ENCODE assay signal across 9 cellular contexts in genomic region chr2:26001743-26002341, GRCh38. TPM values are rescaled to one million over a fixed set of nuclear protein-coding genes. Genes with fewer than 3 reads are reported as not detected.
DNase-seq lines count a peak whose midpoint lies in the region; ATAC-seq and TF ChIP-seq lines count a peak whose summit lies in the region.
"Had no signal": no experiment of that assay in that cellular context is flagged by ENCODE, and none has a peak within 500 bp of the region (broad histone marks: within the 10 kb centered on the region; RNA-seq: fewer than 3 reads in every experiment).

No MANE protein-coding gene starts in this region.

- no peak for DNase-seq in mammary epithelial cell
- DNase-seq in right lobe of liver, result peak; percentile 64 to 84 (median 75)
- no peak for DNase-seq in retina
- no peak for DNase-seq in activated gamma-delta T cell (lab: John Stamatoyannopoulos, UW)
- no peak for DNase-seq in Calu3
- DNase-seq: activated T-cell treated with anti-CD3 and anti-CD28 coated beads, Interleukin-2, amount 50 U/mL, for 1 hour had no signal

- H3K9me2 ChIP-seq in Loucy (replicated peaks; ENCODE audit: low read depth, low read length), result no peaks in the 10 kb centered on the region

- H4K20me1 ChIP-seq in Loucy (ENCODE audit: insufficient read depth, low read length, poor library complexity, severe bottlenecking) (no peaks in the 10 kb centered on the region), mammary epithelial cell (ENCODE audit: insufficient read depth, low read length) (no peaks in the 10 kb centered on the region)

- ATAC-seq in right lobe of liver (peak; percentile 19 to 65 (median 54)), GM19452 (IDR thresholded peaks at IDR 0.05; ENCODE audit: unreplicated experiment) (no peak)

- H3K27ac Mint-ChIP-seq in Calu3 (ENCODE audit: unreplicated experiment), result no peak overlapping the region

- dilution Hi-C loops in mammary epithelial cell (cut with HindIII; ENCODE audit: low sequenced_read_pairs), result no loop called here

- no peak overlapping the region for H3K4me3 Mint-ChIP-seq in Calu3 (ENCODE audit: low read depth, unreplicated experiment)

- H3K27ac ChIP-seq in mammary epithelial cell (ENCODE audit: insufficient read depth, low read depth, low read length), result peak overlapping the region; percentile 37
- H3K27ac ChIP-seq in right lobe of liver, result peak overlapping the region in 1 of 3 donors; percentile 1
- H3K27ac ChIP-seq in thymus (ENCODE audit: low read depth), result peak overlapping the region; percentile 15

- no peaks in the 10 kb centered on the region for H3K27me3 Mint-ChIP-seq in Calu3 (ENCODE audit: unreplicated experiment)

- CTCF ChIA-PET in mammary epithelial cell (lab: Charles Lee; ENCODE audit: low non-redundant PET) (no interaction called here), Calu3 (lab: Charles Lee) (interaction anchor here (1.8 kb wide), 1 partner anchor 34 kb away, joined by 9 read pairs; no protein-coding TSS in a partner anchor)

- peaks cover 17% of the 10 kb centered on the region for H3K4me1 ChIP-seq in Loucy (ENCODE audit: insufficient read depth, low read length, poor library complexity, severe bottlenecking)
- H3K4me1 ChIP-seq in mammary epithelial cell (ENCODE audit: insufficient read depth, low read length), result peaks cover 23% of the 10 kb centered on the region
- H3K4me1 ChIP-seq in right lobe of liver, result peaks cover 0 to 26% (median 2%) of the 10 kb centered on the region in 4 donors
- no peaks in the 10 kb centered on the region for H3K4me1 ChIP-seq in thymus (ENCODE audit: control insufficient read depth, insufficient read depth, low read length)

- TF ChIP-seq CTCF in Loucy (conservative IDR thresholded peaks at IDR 0.05; ENCODE audit: low read length) (no peak), mammary epithelial cell (conservative IDR thresholded peaks at IDR 0.05 in 1 of 2, IDR thresholded peaks at IDR 0.05 in 1 of 2; ENCODE audit: extremely low read depth in 1 of 2, insufficient read depth in 1 of 2, low read depth in 1 of 2, low read length in 2 of 2) (no peak), right lobe of liver (IDR thresholded peaks at IDR 0.05) (no peak), Calu3 (IDR thresholded peaks at IDR 0.05; ENCODE audit: unreplicated experiment) (no peak)

- no peak for TF ChIP-seq POLR2A in right lobe of liver (IDR thresholded peaks at IDR 0.05)

- H2AFZ ChIP-seq in Loucy (ENCODE audit: low read length), result no peak overlapping the region
- H2AFZ ChIP-seq in mammary epithelial cell (ENCODE audit: low read depth, low read length), result peak overlapping the region; percentile 74

- in situ Hi-C loops in mammary epithelial cell (cut with MboI; ENCODE audit: low sequenced_read_pairs in 2 of 2), result no loop called here

- H3K4me3 ChIP-seq in Loucy (ENCODE audit: low read length, poor library complexity, severe bottlenecking) (no peak overlapping the region), mammary epithelial cell (replicated peaks in 1 of 3; ENCODE audit: insufficient read depth in 1 of 3, low read depth in 2 of 3, low read length in 3 of 3) (no peak overlapping the region), right lobe of liver (no peak overlapping the region), thymus (ENCODE audit: low read length) (no peak overlapping the region)

- H3K9ac ChIP-seq in Loucy (ENCODE audit: low read depth, low read length, poor library complexity, severe bottlenecking) (no peak overlapping the region), mammary epithelial cell (ENCODE audit: insufficient read depth, low read length) (peak overlapping the region; percentile 1)

- no peaks in the 10 kb centered on the region for H3K9me3 ChIP-seq in Loucy (ENCODE audit: insufficient read depth, low read depth, low read length)
- no peaks in the 10 kb centered on the region for H3K9me3 ChIP-seq in mammary epithelial cell (replicated peaks; ENCODE audit: insufficient read depth, low read length)
- H3K9me3 ChIP-seq in right lobe of liver, result no peaks in the 10 kb centered on the region
- no peaks in the 10 kb centered on the region for H3K9me3 ChIP-seq in thymus (ENCODE audit: control insufficient read depth)

- H3K36me3 ChIP-seq in Loucy (ENCODE audit: insufficient read depth, low read length), result no peaks in the 10 kb centered on the region
- H3K36me3 ChIP-seq in mammary epithelial cell (ENCODE audit: insufficient read depth, low read length), result no peaks in the 10 kb centered on the region
- no peaks in the 10 kb centered on the region for H3K36me3 ChIP-seq in right lobe of liver
- no peaks in the 10 kb centered on the region for H3K36me3 ChIP-seq in thymus (ENCODE audit: control insufficient read depth, insufficient read depth)

- H3F3A ChIP-seq in Loucy (ENCODE audit: low read depth), result no peaks in the 10 kb centered on the region

- peaks cover 57% of the 10 kb centered on the region for H3K4me1 Mint-ChIP-seq in Calu3 (ENCODE audit: low read depth, unreplicated experiment)

- H3K27me3 ChIP-seq in Loucy (ENCODE audit: insufficient read depth, low read length, poor library complexity, severe bottlenecking) (no peaks in the 10 kb centered on the region), mammary epithelial cell (ENCODE audit: insufficient read depth, low read length) (no peaks in the 10 kb centered on the region), right lobe of liver (no peaks in the 10 kb centered on the region), thymus (ENCODE audit: control insufficient read depth, insufficient read depth) (no peaks in the 10 kb centered on the region)

- H3K9me3 Mint-ChIP-seq in Calu3 (ENCODE audit: low read depth, unreplicated experiment), result no peaks in the 10 kb centered on the region

- H3K4me2 ChIP-seq in Loucy (ENCODE audit: low read depth, low read length, poor library complexity, severe bottlenecking), result peak overlapping the region; percentile 14
- no peak overlapping the region for H3K4me2 ChIP-seq in mammary epithelial cell (ENCODE audit: insufficient read depth, low read depth, low read length)

- intact Hi-C loops in mammary epithelial cell (cut with micrococcal nuclease), result no loop called here
- intact Hi-C loops in right lobe of liver (cut with DNase I), result no loop called here
- intact Hi-C loops in Calu3 (cut with micrococcal nuclease; ENCODE audit: unreplicated experiment), result no loop called here

- peaks cover 10% of the 10 kb centered on the region for H3K36me3 Mint-ChIP-seq in Calu3 (ENCODE audit: insufficient read depth, unreplicated experiment)

- 12% methylated on average over 3 of the region's 4 CpGs for WGBS in mammary epithelial cell (ENCODE audit: low coverage, missing lambda C conversion rate)
- WGBS in right lobe of liver (ENCODE audit: insufficient coverage, low coverage, low lambda C conversion rate, missing lambda C conversion rate), result 9% methylated on average over 3 of the region's 4 CpGs
- WGBS in thymus, result 65% methylated on average over 4 of the region's 4 CpGs

- BruUV-seq in mammary epithelial cell (replicated peaks; lab: Mats Ljungman, UMichigan) (no TSS peak), Calu3 (replicated peaks; lab: Mats Ljungman, UMichigan) (no TSS peak)

- H3K79me2 ChIP-seq in Loucy (ENCODE audit: insufficient read depth, low read length) (no peaks in the 10 kb centered on the region), mammary epithelial cell (ENCODE audit: insufficient read depth, low read length) (no peaks in the 10 kb centered on the region)

RNA-seq across cellular contexts. Expression of gene KIF3C, which starts 19.5 kb away (rescaled TPM):
- 10 to 100 TPM; 30.7 to 35.3 TPM for total RNA-seq in mammary epithelial cell
- polyA plus RNA-seq in mammary epithelial cell, result 9.1 TPM
- 30.3 TPM for polyA minus RNA-seq in mammary epithelial cell
- total RNA-seq in right lobe of liver, result 1 to 10 TPM in 3 of 6 experiments, under 1 TPM in 3; 0.88 to 2.2 (median 1.0) TPM
- 1.8 TPM for polyA plus RNA-seq in thymus
- 3.6 and 4.2 TPM in 2 replicates for total RNA-seq in Calu3 (2022)

RNA-seq across cellular contexts. Expression of gene RAB10, which starts 32.0 kb away (rescaled TPM):
- total RNA-seq in mammary epithelial cell (100 to 1,000 TPM; 127 to 188 TPM), right lobe of liver (10 to 100 TPM; 41.6 to 95.1 (median 70.6) TPM), Calu3 (2022) (149 and 157 TPM in 2 replicates)
- polyA plus RNA-seq in mammary epithelial cell (94.8 TPM), thymus (72.9 TPM)
- polyA minus RNA-seq in mammary epithelial cell, result 49.8 TPM

Comparison
In these comparisons a context has a peak if more than half of its experiments do, and no peak if none do; other contexts are left out.
1. DNase-seq: peak in right lobe of liver (3 of 3); none in mammary epithelial cell (single experiment), retina (single experiment), activated gamma-delta T cell (single experiment) and Calu3 (single experiment).